ENCODE assay signal across 22 cellular contexts in genomic region chr2:216069028-216069427, GRCh38. TPM values are rescaled to one million over a fixed set of nuclear protein-coding genes. Genes with fewer than 3 reads are reported as not detected.
DNase-seq lines count a peak whose midpoint lies in the region; ATAC-seq, FAIRE-seq and TF ChIP-seq lines count a peak whose summit lies in the region.
"Had no signal": no experiment of that assay in that cellular context is flagged by ENCODE, and none has a peak within 500 bp of the region (broad histone marks: within the 10 kb centered on the region; RNA-seq: fewer than 3 reads in every experiment).

No MANE protein-coding gene starts in this region.

- no peaks in the 10 kb centered on the region for H3K9me1 ChIP-seq in K562 (ENCODE audit: control insufficient read depth, insufficient read depth, low read length)

- H3K36me3 ChIP-seq in K562 (ENCODE audit: control insufficient read depth, insufficient read depth, low read length) = peaks cover 6% of the 10 kb centered on the region; the same call in 2 of the 3 replicates
- H3K36me3 ChIP-seq: BLaER1 treated with 17β-estradiol and CSF1 and Interleukin-3, amounts not matched to agents 10 nM and 100 nM had no signal

- no peak overlapping the region for H3K4me3 ChIP-seq in K562
- H3K4me3 ChIP-seq: A549; BLaER1 treated with 17β-estradiol and CSF1 and Interleukin-3, amounts not matched to agents 10 nM and 100 nM; GM12878 had no signal

- H3K9me3 ChIP-seq in T-helper 17 cell (ENCODE audit: control insufficient read depth, low read length, poor library complexity, severe bottlenecking) (no peaks in the 10 kb centered on the region), K562 (replicated peaks; ENCODE audit: control insufficient read depth, insufficient read depth, low read depth, low read length) (no peaks in the 10 kb centered on the region)
- H3K9me3 ChIP-seq: A549, Caco-2 had no signal

- TF ChIP-seq POLR2A in K562 (conservative IDR thresholded peaks at IDR 0.05) = no peak

- in situ Hi-C loops in K562 (cut with MboI) (no loop called here), G401 (cut with HindIII; ENCODE audit: low sequenced_read_pairs) (no loop called here)

- H4K20me1 ChIP-seq in K562 (replicated peaks; ENCODE audit: control insufficient read depth, insufficient read depth, low read length) = no peaks in the 10 kb centered on the region
- H4K20me1 ChIP-seq: BLaER1 treated with 17β-estradiol and CSF1 and Interleukin-3, amounts not matched to agents 10 nM and 100 nM had no signal

- no peak for TF ChIP-seq RAD21 in K562 (CRISPR knock-in tag; conservative IDR thresholded peaks at IDR 0.05 in 1 of 2, IDR thresholded peaks at IDR 0.05 in 1 of 2)

- TF ChIP-seq CTCF in K562 (IDR thresholded peaks at IDR 0.05 in 2 of 3, conservative IDR thresholded peaks at IDR 0.05 in 1 of 3; ENCODE audit: insufficient read depth in 2 of 3, low read depth in 1 of 3, low read length in 3 of 3) = no peak

- POLR2A ChIA-PET in K562 (lab: Yijun Ruan, JAX) = interaction anchor here (0.6 kb wide), 1 partner anchor 50 kb away, joined by 4 read pairs; no protein-coding TSS in a partner anchor

- no peak for DNase-seq in activated naive CD4-positive, alpha-beta T cell (lab: John Stamatoyannopoulos, UW)
- DNase-seq in T-helper 17 cell (no peak), K562 (ENCODE audit: extremely low read depth in 1 of 4, low spot score in 3 of 4) (no peak), G401 (ENCODE audit: low spot score) (no peak)
- DNase-seq in effector CD4-positive, alpha-beta T cell = no peak
- DNase-seq: AML-193; Caco-2; Calu3; CD4-positive, alpha-beta T cell; CD8-positive, alpha-beta T cell; DMS79 treated with DMSO at 0.1 percent for 48 hours; GDM1 had no signal

- no peak overlapping the region for H3K4me2 ChIP-seq in K562 (ENCODE audit: insufficient read depth, low read length)
- H3K4me2 ChIP-seq: A549; BLaER1 treated with 17β-estradiol and CSF1 and Interleukin-3, amounts not matched to agents 10 nM and 100 nM had no signal

- CTCF ChIA-PET in K562 (lab: Yijun Ruan, JAX; ENCODE audit: low intra/inter-chr PET ratio) = no interaction called here

- peak overlapping the region; percentile 53 for H3K27ac Mint-ChIP-seq in activated naive CD4-positive, alpha-beta T cell treated with anti-CD3 and anti-CD28 coated beads, Interleukin-2, amount 50 U/mL, for 24 hours
- H3K27ac Mint-ChIP-seq in T-helper 17 cell = peak overlapping the region; percentile 19
- H3K27ac Mint-ChIP-seq: B cell; CD4-positive, alpha-beta T cell; CD8-positive, alpha-beta T cell had no signal

- no peaks in the 10 kb centered on the region for H3K9me3 Mint-ChIP-seq in activated naive CD4-positive, alpha-beta T cell treated with anti-CD3 and anti-CD28 coated beads, Interleukin-2, amount 50 U/mL, for 24 hours
- H3K9me3 Mint-ChIP-seq: CD4-positive, alpha-beta T cell; CD8-positive, alpha-beta T cell had no signal

- no peaks in the 10 kb centered on the region; a peak in 1 of 5 replicates for H3K4me1 ChIP-seq in K562 (replicated peaks in 1 of 2; ENCODE audit: control insufficient read depth in 2 of 2, insufficient read depth in 2 of 2, low read length in 2 of 2)
- H3K4me1 ChIP-seq: Caco-2 had no signal

- BruUV-seq in K562 (replicated peaks; lab: Mats Ljungman, UMichigan) = no TSS peak

- H3K4me3 Mint-ChIP-seq in activated naive CD4-positive, alpha-beta T cell treated with anti-CD3 and anti-CD28 coated beads, Interleukin-2, amount 50 U/mL, for 24 hours = no peak overlapping the region
- no peak overlapping the region for H3K4me3 Mint-ChIP-seq in T-helper 17 cell
- H3K4me3 Mint-ChIP-seq: B cell; CD4-positive, alpha-beta T cell; CD8-positive, alpha-beta T cell had no signal

- peaks cover 28% of the 10 kb centered on the region for H3K4me1 Mint-ChIP-seq in activated naive CD4-positive, alpha-beta T cell treated with anti-CD3 and anti-CD28 coated beads, Interleukin-2, amount 50 U/mL, for 24 hours
- H3K4me1 Mint-ChIP-seq in T-helper 17 cell = peaks cover 27% of the 10 kb centered on the region

- no peak for FAIRE-seq in K562 (lab: Jason Lieb, UNC)
- FAIRE-seq: A549, D721Med, GM12878, GM19239 had no signal

- no peak overlapping the region for H2AFZ ChIP-seq in K562 (ENCODE audit: low read depth, low read length)

- no peak for TF ChIP-seq EP300 in K562 (IDR thresholded peaks at IDR 0.05; ENCODE audit: low read length)

- H3K79me2 ChIP-seq in K562 (ENCODE audit: control insufficient read depth, insufficient read depth, low read length) = no peaks in the 10 kb centered on the region

- no peak overlapping the region for H3K9ac ChIP-seq in K562 (ENCODE audit: insufficient read depth in 1 of 2, low read depth in 2 of 2, low read length in 2 of 2)
- H3K9ac ChIP-seq: BLaER1 treated with 17β-estradiol and CSF1 and Interleukin-3, amounts not matched to agents 10 nM and 100 nM had no signal

- peaks cover 5% of the 10 kb centered on the region for H3K36me3 Mint-ChIP-seq in activated naive CD4-positive, alpha-beta T cell treated with anti-CD3 and anti-CD28 coated beads, Interleukin-2, amount 50 U/mL, for 24 hours
- H3K36me3 Mint-ChIP-seq in T-helper 17 cell (ENCODE audit: low read depth) = peaks cover 3% of the 10 kb centered on the region

- ATAC-seq in T-helper 17 cell (no peak), K562 (no peak), GM21619 (IDR thresholded peaks at IDR 0.05; ENCODE audit: unreplicated experiment) (no peak)
- ATAC-seq: A549; CD8-positive, alpha-beta T cell; GM12878 had no signal

- no peaks in the 10 kb centered on the region for H3K27me3 ChIP-seq in K562 (ENCODE audit: control insufficient read depth in 2 of 2, insufficient read depth in 2 of 2, low read length in 2 of 2)
- H3K27me3 ChIP-seq: BLaER1 treated with 17β-estradiol and CSF1 and Interleukin-3, amounts not matched to agents 10 nM and 100 nM had no signal

- intact Hi-C loops in K562 (cut with micrococcal nuclease) = no loop called here

- H3K27ac ChIP-seq in K562 (ENCODE audit: extremely low read depth, low read depth, low read length) = no peak overlapping the region
- H3K27ac ChIP-seq: 22Rv1; A549; BLaER1 treated with 17β-estradiol and CSF1 and Interleukin-3, amounts not matched to agents 10 nM and 100 nM; C4-2B had no signal

- 21% methylated on average over 2 of the region's 2 CpGs for WGBS in K562 (ENCODE audit: insufficient coverage, low coverage, missing lambda C conversion rate)

- H3K27me3 Mint-ChIP-seq in activated naive CD4-positive, alpha-beta T cell treated with anti-CD3 and anti-CD28 coated beads, Interleukin-2, amount 50 U/mL, for 24 hours = no peaks in the 10 kb centered on the region
- no peaks in the 10 kb centered on the region for H3K27me3 Mint-ChIP-seq in T-helper 17 cell
- H3K27me3 Mint-ChIP-seq: B cell; CD4-positive, alpha-beta T cell had no signal

RNA-seq across cellular contexts. Expression of gene PECR, which starts 12.6 kb away (rescaled TPM):
- total RNA-seq in T-helper 17 cell (10 to 100 TPM; 16.9 to 18.7 TPM), K562 (2014; rRNA removed) (9.0 and 10.1 TPM in 2 replicates), K562 (2014; rRNA removed; fragmentation: Illumina TruSeq; extraction: Trizol) (7.6 and 7.8 TPM in 2 replicates), K562 (2015; rRNA removed; fragmentation: Illumina TruSeq; extraction: Trizol) (8.2 and 8.4 TPM in 2 replicates), K562 (2021) (6.2 and 6.8 TPM in 2 replicates)
- 10.8 and 13.1 TPM in 2 replicates for total RNA-seq in K562 (2011; cell fraction: chromatin; rRNA removed; ENCODE audit: low replicate concordance)
- total RNA-seq in K562 (2011; cell fraction: nucleolus; rRNA removed) = 8.7 and 10.1 TPM in 2 replicates
- 8.4 and 10.8 TPM in 2 replicates for total RNA-seq in K562 (2011; cell fraction: nucleoplasm; rRNA removed)
- polyA plus RNA-seq in K562 (2011; rRNA removed) (7.0 and 9.0 TPM in 2 replicates), K562 (2014; fragmentation: Illumina TruSeq; extraction: Trizol) (8.2 and 8.4 TPM in 2 replicates), K562 (2014; fragmentation: Nextera tagmentation; extraction: Ambion mirVana) (1 to 10 TPM; 1.1 to 2.0 TPM), K562 (2014; rRNA removed) (8.7 and 10.3 TPM in 2 replicates)
- polyA plus RNA-seq in K562 (2011; cell fraction: cytosol; rRNA removed) = 6.8 and 8.6 TPM in 2 replicates
- polyA plus RNA-seq in K562 (2011; cell fraction: nucleus; rRNA removed) = 3.8 and 5.2 TPM in 2 replicates
- polyA plus RNA-seq in K562 (2012) = 6.5 and 34.5 TPM in 2 replicates
- 10.4 and 11.7 TPM in 2 replicates for polyA minus RNA-seq in K562 (2011; rRNA and poly(A)+ RNA removed)
- 3.5 and 5.1 TPM in 2 replicates for polyA minus RNA-seq in K562 (2011; cell fraction: cytosol; rRNA and poly(A)+ RNA removed)
- 4.2 and 9.9 TPM in 2 replicates for polyA minus RNA-seq in K562 (2011; cell fraction: nucleus; rRNA and poly(A)+ RNA removed)
- total RNA-seq in G401 (2014; rRNA removed; shearing (Covaris generic)) = 10.3 and 11.2 TPM in 2 replicates

RNA-seq across cellular contexts. Expression of gene TMEM169, which starts 12.7 kb away (rescaled TPM):
- total RNA-seq in T-helper 17 cell (1 to 10 TPM; 1.6 to 2.2 TPM), K562 (2014; rRNA removed) (not detected in 2 replicates), K562 (2014; rRNA removed; fragmentation: Illumina TruSeq; extraction: Trizol) (0.04 and 0.13 TPM in 2 replicates), K562 (2015; rRNA removed; fragmentation: Illumina TruSeq; extraction: Trizol) (0.08 TPM in 1 of 2 replicates, not detected in the other), K562 (2021) (0.04 and 0.13 TPM in 2 replicates)
- total RNA-seq in K562 (2011; cell fraction: chromatin; rRNA removed; ENCODE audit: low replicate concordance) = not detected in 2 replicates
- total RNA-seq in K562 (2011; cell fraction: nucleolus; rRNA removed) = not detected in 2 replicates
- not detected in 2 replicates for total RNA-seq in K562 (2011; cell fraction: nucleoplasm; rRNA removed)
- polyA plus RNA-seq in K562 (2011; rRNA removed) (not detected in 2 replicates), K562 (2014; fragmentation: Illumina TruSeq; extraction: Trizol) (0.07 and 0.09 TPM in 2 replicates), K562 (2014; fragmentation: Nextera tagmentation; extraction: Ambion mirVana) (under 1 TPM in 1 of 2 experiments, not detected in 1; 0.01 TPM), K562 (2014; rRNA removed) (not detected in 2 replicates)
- not detected in 2 replicates for polyA plus RNA-seq in K562 (2011; cell fraction: cytosol; rRNA removed)
- polyA plus RNA-seq in K562 (2011; cell fraction: nucleus; rRNA removed) = not detected in 2 replicates
- polyA plus RNA-seq in K562 (2012) = 0.09 and 0.57 TPM in 2 replicates
- polyA minus RNA-seq in K562 (2011; rRNA and poly(A)+ RNA removed) = not detected in 2 replicates
- not detected in 2 replicates for polyA minus RNA-seq in K562 (2011; cell fraction: cytosol; rRNA and poly(A)+ RNA removed)
- polyA minus RNA-seq in K562 (2011; cell fraction: nucleus; rRNA and poly(A)+ RNA removed) = not detected in 2 replicates
- total RNA-seq in G401 (2014; rRNA removed; shearing (Covaris generic)) = 0.12 and 0.37 TPM in 2 replicates
- total RNA-seq: CD8-positive, alpha-beta T cell had no signal

RNA-seq across cellular contexts. Expression of gene XRCC5, which starts 40.1 kb away (rescaled TPM):
- total RNA-seq in T-helper 17 cell = 100 to 1,000 TPM; 151 to 161 TPM
- 167 and 262 TPM in 2 replicates for total RNA-seq in K562 (2011; cell fraction: chromatin; rRNA removed; ENCODE audit: low replicate concordance)
- 85.9 and 98.2 TPM in 2 replicates for total RNA-seq in K562 (2011; cell fraction: nucleolus; rRNA removed)
- 119 and 135 TPM in 2 replicates for total RNA-seq in K562 (2011; cell fraction: nucleoplasm; rRNA removed)
- 189 and 191 TPM in 2 replicates for total RNA-seq in K562 (2014; rRNA removed)
- total RNA-seq in K562 (2014; rRNA removed; fragmentation: Illumina TruSeq; extraction: Trizol) = 334 and 394 TPM in 2 replicates
- total RNA-seq in K562 (2015; rRNA removed; fragmentation: Illumina TruSeq; extraction: Trizol) = 274 and 297 TPM in 2 replicates
- 283 and 290 TPM in 2 replicates for total RNA-seq in K562 (2021)
- 398 and 551 TPM in 2 replicates for polyA plus RNA-seq in K562 (2011; rRNA removed)
- polyA plus RNA-seq in K562 (2011; cell fraction: cytosol; rRNA removed) = 137 and 145 TPM in 2 replicates
- 83.1 and 119 TPM in 2 replicates for polyA plus RNA-seq in K562 (2011; cell fraction: nucleus; rRNA removed)
- 172 and 249 TPM in 2 replicates for polyA plus RNA-seq in K562 (2012)
- 252 and 289 TPM in 2 replicates for polyA plus RNA-seq in K562 (2014; fragmentation: Illumina TruSeq; extraction: Trizol)
- polyA plus RNA-seq in K562 (2014; fragmentation: Nextera tagmentation; extraction: Ambion mirVana) = 100 to 1,000 TPM; 325 to 369 TPM
- polyA plus RNA-seq in K562 (2014; rRNA removed) = 156 and 168 TPM in 2 replicates
- polyA minus RNA-seq in K562 (2011; rRNA and poly(A)+ RNA removed) = 747 and 768 TPM in 2 replicates
- polyA minus RNA-seq in K562 (2011; cell fraction: cytosol; rRNA and poly(A)+ RNA removed) = 144 and 225 TPM in 2 replicates
- 99.9 and 166 TPM in 2 replicates for polyA minus RNA-seq in K562 (2011; cell fraction: nucleus; rRNA and poly(A)+ RNA removed)
- 292 and 431 TPM in 2 replicates for total RNA-seq in G401 (2014; rRNA removed; shearing (Covaris generic))

RNA-seq across cellular contexts. Expression of gene MREG, which starts 55.7 kb away (rescaled TPM):
- 1 to 10 TPM; 5.3 to 6.6 TPM for total RNA-seq in T-helper 17 cell
- total RNA-seq in K562 (2011; cell fraction: chromatin; rRNA removed; ENCODE audit: low replicate concordance) = 2.7 and 2.9 TPM in 2 replicates
- total RNA-seq in K562 (2011; cell fraction: nucleolus; rRNA removed) = 1.4 and 2.0 TPM in 2 replicates
- 1.5 and 1.8 TPM in 2 replicates for total RNA-seq in K562 (2011; cell fraction: nucleoplasm; rRNA removed)
- 2.9 and 3.6 TPM in 2 replicates for total RNA-seq in K562 (2014; rRNA removed)
- total RNA-seq in K562 (2014; rRNA removed; fragmentation: Illumina TruSeq; extraction: Trizol) = 2.3 and 2.8 TPM in 2 replicates
- 2.0 and 2.1 TPM in 2 replicates for total RNA-seq in K562 (2015; rRNA removed; fragmentation: Illumina TruSeq; extraction: Trizol)
- 3.5 and 3.8 TPM in 2 replicates for total RNA-seq in K562 (2021)
- 1.5 and 2.3 TPM in 2 replicates for polyA plus RNA-seq in K562 (2011; rRNA removed)
- 0.63 and 1.3 TPM in 2 replicates for polyA plus RNA-seq in K562 (2011; cell fraction: cytosol; rRNA removed)
- polyA plus RNA-seq in K562 (2011; cell fraction: nucleus; rRNA removed) = 1.9 and 2.2 TPM in 2 replicates
- 1.3 and 2.3 TPM in 2 replicates for polyA plus RNA-seq in K562 (2012)
- 1.2 and 2.8 TPM in 2 replicates for polyA plus RNA-seq in K562 (2014; fragmentation: Illumina TruSeq; extraction: Trizol)
- polyA plus RNA-seq in K562 (2014; fragmentation: Nextera tagmentation; extraction: Ambion mirVana) = 1 to 10 TPM in 1 of 2 experiments, under 1 TPM in 1; 0.77 to 1.0 TPM
- 2.0 and 2.8 TPM in 2 replicates for polyA plus RNA-seq in K562 (2014; rRNA removed)
- polyA minus RNA-seq in K562 (2011; rRNA and poly(A)+ RNA removed) = 1.6 and 2.3 TPM in 2 replicates
- polyA minus RNA-seq in K562 (2011; cell fraction: cytosol; rRNA and poly(A)+ RNA removed) = 1.4 and 1.5 TPM in 2 replicates
- polyA minus RNA-seq in K562 (2011; cell fraction: nucleus; rRNA and poly(A)+ RNA removed) = 0.81 and 1.4 TPM in 2 replicates
- 4.0 and 4.2 TPM in 2 replicates for total RNA-seq in G401 (2014; rRNA removed; shearing (Covaris generic))
